ENCODE assay signal across 16 cellular contexts in genomic region chr22:27581688-27582087, GRCh38.
A peak's percentile ranks its signal among the peaks of the same experiment; 100 is the strongest.
DNase-seq lines count a peak whose midpoint lies in the region; ATAC-seq and TF ChIP-seq lines count a peak whose summit lies in the region.
"Had no signal": no experiment of that assay in that cellular context is flagged by ENCODE, and none has a peak within 500 bp of the region (broad histone marks: within the 10 kb centered on the region; RNA-seq: fewer than 3 reads in every experiment).

No MANE protein-coding gene starts in this region.

- no peak overlapping the region for H2BK5ac ChIP-seq in mesendoderm (ENCODE audit: low read length)

- H3K9ac ChIP-seq in mesendoderm (ENCODE audit: low read length) = no peak overlapping the region

- no peak overlapping the region for H2BK120ac ChIP-seq in mesendoderm (ENCODE audit: low read depth, low read length)

- no peak overlapping the region for H3K4me2 ChIP-seq in mesendoderm (ENCODE audit: low read length)

- H3K27ac ChIP-seq in left ventricle myocardium inferior (replicated peaks) = peak overlapping the region; percentile 67
- H3K27ac ChIP-seq in aorta (ENCODE audit: low read depth in 1 of 2, low read length in 2 of 2) = no peak overlapping the region
- H3K27ac ChIP-seq in mesendoderm (ENCODE audit: low read depth, low read length) = no peak overlapping the region
- H3K27ac ChIP-seq: SJSA1, skin epidermis had no signal

- H3K79me2 ChIP-seq in mesendoderm (ENCODE audit: control insufficient read depth, insufficient read depth, low read length) = no peaks in the 10 kb centered on the region

- H3K27me3 ChIP-seq in left ventricle myocardium inferior (ENCODE audit: low read depth) (peaks cover 27% of the 10 kb centered on the region), aorta (ENCODE audit: control insufficient read depth in 1 of 2, insufficient read depth in 2 of 2, low read length in 1 of 2) (no peaks in the 10 kb centered on the region), mesendoderm (ENCODE audit: insufficient read depth, low read length, poor library complexity) (no peaks in the 10 kb centered on the region)
- H3K27me3 ChIP-seq: breast epithelium had no signal

- peaks cover 0 to 8% (median 1%) of the 10 kb centered on the region in 5 experiments for H3K9me3 Mint-ChIP-seq in brain
- H3K9me3 Mint-ChIP-seq: activated T-cell treated with anti-CD3 and anti-CD28 coated beads, Interleukin-2, amount 50 U/mL, for 24 hours had no signal

- peak overlapping the region in 4 of 5 experiments; percentile 20 to 69 (median 46) for H3K27ac Mint-ChIP-seq in brain
- H3K27ac Mint-ChIP-seq: activated B cell treated with CpG ODN at 0.5 μM for 24 hours; activated T-cell treated with anti-CD3 and anti-CD28 coated beads, Interleukin-2, amount 50 U/mL, for 24 hours had no signal

- peak overlapping the region in 1 of 5 experiments; percentile 18 for H3K4me3 Mint-ChIP-seq in brain
- H3K4me3 Mint-ChIP-seq: activated B cell treated with CpG ODN at 0.5 μM for 24 hours; activated T-cell treated with anti-CD3 and anti-CD28 coated beads, Interleukin-2, amount 50 U/mL, for 24 hours had no signal

- intact Hi-C loops in left ventricle myocardium inferior (cut with micrococcal nuclease) = no loop called here
- intact Hi-C loops in aorta (cut with DNase I) = no loop called here

- H3K18ac ChIP-seq in mesendoderm (ENCODE audit: low read length) = no peak overlapping the region

- ATAC-seq in aorta (ENCODE audit: low FRiP score) = peak; percentile 49

- H2AK5ac ChIP-seq in mesendoderm (ENCODE audit: low read length) = no peak overlapping the region

- H3K9me3 ChIP-seq in left ventricle myocardium inferior (replicated peaks) (no peaks in the 10 kb centered on the region), aorta (ENCODE audit: control insufficient read depth, low read length) (no peaks in the 10 kb centered on the region)
- H3K9me3 ChIP-seq: breast epithelium, SJSA1 had no signal

- no peak overlapping the region for H2BK15ac ChIP-seq in mesendoderm (replicated peaks; ENCODE audit: low read depth)

- no peak overlapping the region for H4K8ac ChIP-seq in mesendoderm (ENCODE audit: low read depth, low read length)

- 61 to 69% methylated on average over 8 of the region's 8 CpGs for WGBS in aorta, 2 donors
- WGBS in mesendoderm (ENCODE audit: extremely low coverage, insufficient coverage, low lambda C conversion rate) = no CpG with 5 or more reads among the region's 8 CpGs

- H3K4me1 ChIP-seq in left ventricle myocardium inferior (peaks cover 28% of the 10 kb centered on the region), aorta (ENCODE audit: control insufficient read depth in 1 of 2, insufficient read depth in 2 of 2, low read length in 2 of 2) (no peaks in the 10 kb centered on the region), mesendoderm (ENCODE audit: control insufficient read depth, low read depth, low read length) (no peaks in the 10 kb centered on the region)
- H3K4me1 ChIP-seq: breast epithelium, SJSA1 had no signal

- DNase-seq in left ventricle myocardium inferior = peak; percentile 91
- DNase-seq in pons (ENCODE audit: low spot score) = peak; percentile 67
- DNase-seq in aorta = peak; percentile 81 to 87
- DNase-seq in NCI-H2029 treated with DMSO at 0.1 percent for 48 hours (lab: John Stamatoyannopoulos, UW) = no peak
- DNase-seq in mesendoderm = no peak
- DNase-seq in central memory CD4-positive, alpha-beta T cell = no peak
- DNase-seq: activated B cell treated with CpG ODN at 0.5 μM for 24 hours; activated T-cell treated with anti-CD3 and anti-CD28 coated beads, Interleukin-2, amount 50 U/mL, for 24 hours; DMS53; foreskin melanocyte; mesenchymal stem cell; NCI-H526 had no signal

- H3K4ac ChIP-seq in mesendoderm (ENCODE audit: low read depth, low read length) = no peak overlapping the region

- H3K36me3 ChIP-seq in left ventricle myocardium inferior = no peaks in the 10 kb centered on the region
- no peaks in the 10 kb centered on the region for H3K36me3 ChIP-seq in aorta (ENCODE audit: control insufficient read depth in 1 of 2, insufficient read depth in 2 of 2, low read length in 1 of 2)
- no peaks in the 10 kb centered on the region for H3K36me3 ChIP-seq in mesendoderm (ENCODE audit: control insufficient read depth, insufficient read depth, low read length)
- H3K36me3 ChIP-seq: breast epithelium, SJSA1 had no signal

- TF ChIP-seq CTCF in brain (conservative IDR thresholded peaks at IDR 0.05) (no peak), left ventricle myocardium inferior (IDR thresholded peaks at IDR 0.05; ENCODE audit: borderline replicate concordance) (no peak)

- H3K4me3 ChIP-seq in left ventricle myocardium inferior = no peak overlapping the region
- H3K4me3 ChIP-seq in aorta (ENCODE audit: low read length in 2 of 2) = no peak overlapping the region
- no peak overlapping the region for H3K4me3 ChIP-seq in mesendoderm (ENCODE audit: low read length)
- H3K4me3 ChIP-seq: breast epithelium, SJSA1, skin epidermis had no signal

- H3K56ac ChIP-seq in mesendoderm (ENCODE audit: low read length) = no peak overlapping the region

- no peaks in the 10 kb centered on the region for H3K36me3 Mint-ChIP-seq in brain

- peaks cover 4% of the 10 kb centered on the region for H3K27me3 Mint-ChIP-seq in brain

- no peaks in the 10 kb centered on the region for H3K79me1 ChIP-seq in mesendoderm (ENCODE audit: low read length)

- peaks cover 24% of the 10 kb centered on the region for H3K4me1 Mint-ChIP-seq in brain
- H3K4me1 Mint-ChIP-seq: activated B cell treated with CpG ODN at 0.5 μM for 24 hours had no signal

- H3K23ac ChIP-seq in mesendoderm (ENCODE audit: low read length) = no peak overlapping the region

- H4K5ac ChIP-seq in mesendoderm (ENCODE audit: low read length) = no peak overlapping the region

Comparison
In these comparisons a context has a peak if more than half of its experiments do, and no peak if none do; other contexts are left out.
1. DNase-seq: peak in left ventricle myocardium inferior (single experiment), pons (single experiment) and aorta (2 of 2); none in NCI-H2029 treated with DMSO at 0.1 percent for 48 hours (single experiment), mesendoderm (single experiment) and central memory CD4-positive, alpha-beta T cell (single experiment).